ENCODE assay signal across 6 cellular contexts in genomic region chr19:36315164-36315563, GRCh38.
A peak's percentile ranks its signal among the peaks of the same experiment; 100 is the strongest.
DNase-seq lines count a peak whose midpoint lies in the region; ATAC-seq and TF ChIP-seq lines count a peak whose summit lies in the region.
"Not testable (repeated sequence)": the region's sequence is repeated elsewhere in the genome, so short reads cannot be mapped to it uniquely, and the experiment has no call there.

No MANE protein-coding gene starts in this region.

- H3K4me3 ChIP-seq in GM23338; Panc1 (ENCODE audit: low read depth in 2 of 2, low read length in 2 of 2): not testable (repeated sequence)

- H4K20me1 ChIP-seq in GM23338 (replicated peaks; ENCODE audit: insufficient read depth): not testable (repeated sequence)

- not testable (repeated sequence) for H3K4me1 ChIP-seq in GM23338 (ENCODE audit: insufficient read depth); Panc1 (ENCODE audit: control insufficient read depth, insufficient read depth, low read length)

- H3K4me1 Mint-ChIP-seq in GM23338; endothelial cell (ENCODE audit: unreplicated experiment): not testable (repeated sequence)

- not testable (repeated sequence) for DNase-seq in GM23338 (ENCODE audit: low spot score); Panc1 (ENCODE audit: low read depth, low spot score); endothelial cell (ENCODE audit: low spot score); left lobe of liver (ENCODE audit: low spot score)
- peak; percentile 5 for DNase-seq in mesenteric fat pad (ENCODE audit: low spot score)

- ATAC-seq in GM23338 (peak; percentile 63), Panc1 (peak; percentile 74; the same call in 1 of the 2 replicates), left lobe of liver (peak; percentile 62)

- in situ Hi-C loops in Panc1 (cut with HindIII; ENCODE audit: low pct_unique_long_range_greater_than_20kb, low sequenced_read_pairs): not testable (repeated sequence)

- peaks cover 12% of the 10 kb centered on the region; the same call in 1 of the 2 replicates for H3K36me3 ChIP-seq in GM23338 (ENCODE audit: insufficient read depth)
- not testable (repeated sequence) for H3K36me3 ChIP-seq in Panc1 (ENCODE audit: control insufficient read depth, insufficient read depth, low read length)

- H3F3A ChIP-seq in GM23338 (replicated peaks; ENCODE audit: low read depth): not testable (repeated sequence)

- not testable (repeated sequence) for H2AFZ ChIP-seq in GM23338

- CTCF ChIA-PET in Panc1 (lab: Charles Lee): not testable (repeated sequence)

- intact Hi-C loops in Panc1 (cut with micrococcal nuclease; ENCODE audit: unreplicated experiment): not testable (repeated sequence)

- not testable (repeated sequence) for H3K4me2 ChIP-seq in GM23338

- not testable (repeated sequence) for H3K79me2 ChIP-seq in GM23338 (replicated peaks; ENCODE audit: insufficient read depth)

- not testable (repeated sequence) for H3K27ac Mint-ChIP-seq in GM23338; endothelial cell (ENCODE audit: unreplicated experiment)

- not testable (repeated sequence) for H3K27me3 Mint-ChIP-seq in GM23338 (ENCODE audit: insufficient read depth, low read depth, poor library complexity); endothelial cell (ENCODE audit: unreplicated experiment)

- H3K36me3 Mint-ChIP-seq in GM23338 (ENCODE audit: low read depth): peaks cover 61% of the 10 kb centered on the region
- peaks cover 14% of the 10 kb centered on the region for H3K36me3 Mint-ChIP-seq in endothelial cell (ENCODE audit: low read depth, unreplicated experiment)

- POLR2A ChIA-PET in Panc1 (lab: Charles Lee): interaction anchor here (0.7 kb wide), 1 partner anchor 89 kb away, joined by 5 read pairs; no protein-coding TSS in a partner anchor

- not testable (repeated sequence) for H3K27me3 ChIP-seq in GM23338 (ENCODE audit: insufficient read depth); Panc1 (ENCODE audit: control insufficient read depth, insufficient read depth, low read length)

- peaks cover 15% of the 10 kb centered on the region for H3K9me3 Mint-ChIP-seq in GM23338
- not testable (repeated sequence) for H3K9me3 Mint-ChIP-seq in endothelial cell (ENCODE audit: unreplicated experiment)

- H3K27ac ChIP-seq in GM23338 (ENCODE audit: low read depth); Panc1 (ENCODE audit: low read length); VCaP: not testable (repeated sequence)

- H3K9me2 ChIP-seq in GM23338 (ENCODE audit: insufficient read depth): not testable (repeated sequence)

- BruUV-seq in Panc1 (replicated peaks; lab: Mats Ljungman, UMichigan): not testable (repeated sequence)

- TF ChIP-seq CTCF in GM23338 (conservative IDR thresholded peaks at IDR 0.05; ENCODE audit: low read depth in 2 of 2) (peak in 1 of 2 experiments; percentile 19; a peak in 1 of 4 replicates), VCaP (conservative IDR thresholded peaks at IDR 0.05) (peak; percentile 54)
- not testable (repeated sequence) for TF ChIP-seq CTCF in Panc1 (IDR thresholded peaks at IDR 0.05); endothelial cell (IDR thresholded peaks at IDR 0.05; ENCODE audit: unreplicated experiment)

- not testable (repeated sequence) for H3K4me3 Mint-ChIP-seq in GM23338
- H3K4me3 Mint-ChIP-seq in endothelial cell (ENCODE audit: unreplicated experiment): peak overlapping the region; percentile 63

- H3K9me3 ChIP-seq in Panc1 (ENCODE audit: control insufficient read depth, insufficient read depth, low read depth, low read length): not testable (repeated sequence)
